In the genomic region with DNA sequence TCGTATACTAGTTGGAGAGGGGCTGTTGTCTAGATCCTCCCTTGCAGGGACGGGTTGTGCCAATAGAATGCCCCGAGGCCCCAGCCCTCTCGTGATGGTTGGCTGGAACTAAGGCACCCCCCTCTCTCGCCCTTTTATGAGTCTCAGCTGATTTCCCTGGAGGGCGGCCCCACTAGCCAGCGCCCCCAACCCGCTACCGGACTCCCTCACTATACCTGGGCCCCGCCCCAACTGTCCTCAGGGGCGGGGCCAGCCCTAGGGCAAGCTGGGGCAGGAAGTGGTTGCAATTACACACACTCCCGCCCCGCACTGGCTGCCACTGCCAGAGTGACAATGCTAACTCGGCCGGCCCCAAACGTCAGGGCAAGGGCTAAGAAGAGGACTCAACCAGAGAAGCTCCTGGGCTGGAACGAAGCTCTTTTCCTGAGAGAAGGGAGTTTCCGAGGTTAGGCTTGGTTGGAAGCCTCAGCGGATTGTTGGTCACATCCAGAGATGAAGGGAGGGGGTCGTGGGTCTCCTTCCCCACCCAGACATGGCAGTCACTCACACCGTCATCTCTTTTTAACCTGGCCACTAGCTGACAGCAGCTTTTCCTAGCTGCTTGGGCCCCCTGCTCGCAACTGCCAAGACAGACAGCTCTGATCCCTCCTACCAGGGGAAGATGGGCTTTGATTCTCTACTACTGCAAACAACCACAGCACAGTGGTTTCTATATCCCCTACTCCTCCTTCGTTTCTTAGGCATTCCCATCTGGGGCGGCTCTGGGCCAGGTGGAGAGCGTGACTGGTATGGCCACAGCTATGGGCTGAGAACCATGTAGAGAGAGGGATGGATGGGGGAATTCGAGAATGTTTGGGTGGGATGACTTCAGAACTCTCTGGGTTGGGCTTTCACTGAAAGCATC, we compare ENCODE assay signal across 8 cellular contexts. TPM values are rescaled to one million over a fixed set of nuclear protein-coding genes. Genes with fewer than 3 reads are reported as not detected.
A peak's percentile ranks its signal among the peaks of the same experiment; 100 is the strongest.
DNase-seq lines count a peak whose midpoint lies in the region; TF ChIP-seq lines count a peak whose summit lies in the region.

No MANE protein-coding gene starts in this region.

- TF ChIP-seq CTCF in HEK293 (tag by site-specific recombination; IDR thresholded peaks at IDR 0.05) (no peak), Loucy (conservative IDR thresholded peaks at IDR 0.05; ENCODE audit: low read length) (no peak), breast epithelium (IDR thresholded peaks at IDR 0.05) (no peak), mesothelial cell of epicardium (IDR thresholded peaks at IDR 0.05; ENCODE audit: unreplicated experiment) (no peak)

- no peak for TF ChIP-seq POLR2A in breast epithelium (IDR thresholded peaks at IDR 0.05)

- H3K79me2 ChIP-seq in Loucy (ENCODE audit: insufficient read depth, low read length), result peaks cover 13% of the 10 kb centered on the region; the same call in 1 of the 2 replicates

- peaks cover 5% of the 10 kb centered on the region for H3K9me3 Mint-ChIP-seq in mesothelial cell of epicardium

- DNase-seq in NCI-H2081 (lab: John Stamatoyannopoulos, UW) (peak; percentile 23 to 39), NCI-H2081 treated with DMSO at 0.1 percent for 48 hours (lab: John Stamatoyannopoulos, UW) (no peak), T-helper 2 cell (peak in 4 of 5 experiments; percentile 46 to 85 (median 52)), breast epithelium (ENCODE audit: low spot score in 2 of 2) (peak; percentile 67 to 70), mesothelial cell of epicardium (ENCODE audit: low spot score in 2 of 2, unreplicated experiment in 2 of 2) (no peak)

- 0 out of 2 replicates have a peak overlapping the region, but pooled peaks have one; percentile 5 for H2AFZ ChIP-seq in Loucy (ENCODE audit: low read length)

- H4K20me1 ChIP-seq in Loucy (ENCODE audit: insufficient read depth, low read length, poor library complexity, severe bottlenecking), result no peaks in the 10 kb centered on the region

- no peaks in the 10 kb centered on the region for H3K27me3 Mint-ChIP-seq in mesothelial cell of epicardium (ENCODE audit: low read depth)

- H3K27me3 ChIP-seq in Loucy (ENCODE audit: insufficient read depth, low read length, poor library complexity, severe bottlenecking) (no peaks in the 10 kb centered on the region), breast epithelium (peaks cover 0 to 4% of the 10 kb centered on the region in 2 donors), thymus (ENCODE audit: control insufficient read depth, insufficient read depth) (no peaks in the 10 kb centered on the region)

- H3K4me3 ChIP-seq in HEK293 (ENCODE audit: low read depth, low read length) (peak overlapping the region; percentile 6; the same call in 1 of the 2 replicates), Loucy (ENCODE audit: low read length, poor library complexity, severe bottlenecking) (peak overlapping the region; percentile 75), breast epithelium (peak overlapping the region in 2 of 3 donors; percentile 37 to 44), thymus (ENCODE audit: low read length) (peak overlapping the region; percentile 43)

- H3K36me3 Mint-ChIP-seq in mesothelial cell of epicardium, result no peaks in the 10 kb centered on the region

- H3K4me3 Mint-ChIP-seq in mesothelial cell of epicardium, result peak overlapping the region; percentile 48

- H3K4me1 ChIP-seq in HEK293 (ENCODE audit: control insufficient read depth, insufficient read depth, low read length), result peaks cover 3% of the 10 kb centered on the region; the same call in 1 of the 2 replicates
- H3K4me1 ChIP-seq in Loucy (ENCODE audit: insufficient read depth, low read length, poor library complexity, severe bottlenecking), result peaks cover 37% of the 10 kb centered on the region
- H3K4me1 ChIP-seq in breast epithelium, result no peaks in the 10 kb centered on the region
- no peaks in the 10 kb centered on the region for H3K4me1 ChIP-seq in thymus (ENCODE audit: control insufficient read depth, insufficient read depth, low read length)

- WGBS in thymus, result 5% methylated on average over 26 of the region's 26 CpGs

- H3K9me3 ChIP-seq in HEK293 (ENCODE audit: control insufficient read depth, insufficient read depth, low read depth, low read length) (no peaks in the 10 kb centered on the region), Loucy (ENCODE audit: insufficient read depth, low read depth, low read length) (no peaks in the 10 kb centered on the region), breast epithelium (no peaks in the 10 kb centered on the region), thymus (ENCODE audit: control insufficient read depth) (no peaks in the 10 kb centered on the region)

- peak overlapping the region; percentile 95 for H3K4me2 ChIP-seq in Loucy (ENCODE audit: low read depth, low read length, poor library complexity, severe bottlenecking)

- H3K27ac ChIP-seq in HEK293 (ENCODE audit: extremely low read depth, low read depth, low read length) (peak overlapping the region; percentile 32; the same call in 1 of the 2 replicates), breast epithelium (peak overlapping the region; percentile 15 to 61), thymus (ENCODE audit: low read depth) (peak overlapping the region; percentile 82)

- H3K4me1 Mint-ChIP-seq in mesothelial cell of epicardium, result peaks cover 12% of the 10 kb centered on the region

- CTCF ChIA-PET in HEK293 (lab: Yijun Ruan, JAX), result interaction anchor here (0.6 to 2.8 kb wide), 2 partner anchors 31 to 66 kb away, joined by 4 to 9 read pairs; no protein-coding TSS in a partner anchor

- H3K27ac Mint-ChIP-seq in mesothelial cell of epicardium, result no peak overlapping the region

- H3F3A ChIP-seq in Loucy (ENCODE audit: low read depth), result no peaks in the 10 kb centered on the region

- POLR2A ChIA-PET in HEK293 (lab: Yijun Ruan, JAX), result interaction anchor here (0.6 to 2.4 kb wide), 7 partner anchors 10 to 204 kb away, joined by 3 to 16 read pairs (median 4); partner anchors contain the start of genes AIFM1 and BCORL1

- peak overlapping the region; percentile 96 for H3K9ac ChIP-seq in Loucy (ENCODE audit: low read depth, low read length, poor library complexity, severe bottlenecking)

- intact Hi-C loops in breast epithelium (cut with DNase I; ENCODE audit: low total_unique reads), result no loop called here

- no peaks in the 10 kb centered on the region for H3K36me3 ChIP-seq in HEK293 (ENCODE audit: control insufficient read depth in 2 of 2, insufficient read depth in 1 of 2, low read length in 2 of 2)
- H3K36me3 ChIP-seq in Loucy (ENCODE audit: insufficient read depth, low read length), result no peaks in the 10 kb centered on the region
- no peaks in the 10 kb centered on the region for H3K36me3 ChIP-seq in breast epithelium
- H3K36me3 ChIP-seq in thymus (ENCODE audit: control insufficient read depth, insufficient read depth), result no peaks in the 10 kb centered on the region

- H3K9me2 ChIP-seq in Loucy (replicated peaks; ENCODE audit: low read depth, low read length), result no peaks in the 10 kb centered on the region

TF ChIP-seq in HEK293, 187 proteins besides CTCF, POLR2A, EP300 and RAD21 (continues in another document):
- TF ChIP-seq YY1 (tag by site-specific recombination; IDR thresholded peaks at IDR 0.05), result no peak
- TF ChIP-seq BCL11A (tag by site-specific recombination; IDR thresholded peaks at IDR 0.05; ENCODE audit: low read depth), result 0 out of 2 replicates have a peak, but pooled peaks have one; percentile 13
- TF ChIP-seq GLI4 (tag by site-specific recombination; IDR thresholded peaks at IDR 0.05), result no peak
- no peak for TF ChIP-seq HIC1 (tag by site-specific recombination; IDR thresholded peaks at IDR 0.05)
- 0 out of 2 replicates have a peak, but pooled peaks have one; percentile 27 for TF ChIP-seq SP7 (tag by site-specific recombination; IDR thresholded peaks at IDR 0.05)
- TF ChIP-seq ZNF521 (tag by site-specific recombination; IDR thresholded peaks at IDR 0.05), result no peak
- TF ChIP-seq, protein P1, sequence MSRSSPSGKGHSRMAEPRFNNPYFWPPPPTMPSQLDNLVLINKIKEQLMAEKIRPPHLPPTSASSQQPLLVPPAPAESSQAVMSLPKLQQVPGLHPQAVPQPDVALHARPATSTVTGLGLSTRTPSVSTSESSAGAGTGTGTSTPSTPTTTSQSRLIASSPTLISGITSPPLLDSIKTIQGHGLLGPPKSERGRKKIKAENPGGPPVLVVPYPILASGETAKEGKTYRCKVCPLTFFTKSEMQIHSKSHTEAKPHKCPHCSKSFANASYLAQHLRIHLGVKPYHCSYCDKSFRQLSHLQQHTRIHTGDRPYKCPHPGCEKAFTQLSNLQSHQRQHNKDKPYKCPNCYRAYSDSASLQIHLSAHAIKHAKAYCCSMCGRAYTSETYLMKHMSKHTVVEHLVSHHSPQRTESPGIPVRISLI (tag by site-specific recombination; IDR thresholded peaks at IDR 0.05), result no peak
- TF ChIP-seq ZNF585B (tag by site-specific recombination; IDR thresholded peaks at IDR 0.05), result no peak
- peak; percentile 94 for TF ChIP-seq ZNF341 (tag by site-specific recombination; IDR thresholded peaks at IDR 0.05; ENCODE audit: low read depth)

RNA-seq across cellular contexts. Expression of gene BCORL1, which starts 21.0 kb away (rescaled TPM):
- 1 to 10 TPM; 4.5 to 5.0 (median 4.9) TPM for total RNA-seq in breast epithelium
- total RNA-seq in mesothelial cell of epicardium, result 27.7 to 28.9 TPM (median 28.0 TPM) in 3 replicates
- 2.0 TPM for polyA plus RNA-seq in thymus

RNA-seq across cellular contexts. Expression of gene UTP14A, which starts 55.5 kb away (rescaled TPM):
- total RNA-seq in breast epithelium (10 to 100 TPM; 17.3 to 22.6 (median 20.8) TPM), mesothelial cell of epicardium (19.2 to 20.4 TPM (median 19.2 TPM) in 3 replicates)
- polyA plus RNA-seq in thymus, result 14.5 TPM

Comparison
In these comparisons a context has a peak if more than half of its experiments do, and no peak if none do; other contexts are left out.
1. DNase-seq: peak in NCI-H2081 (2 of 2), T-helper 2 cell (4 of 5) and breast epithelium (2 of 2); none in NCI-H2081 treated with DMSO at 0.1 percent for 48 hours (single experiment) and mesothelial cell of epicardium (0 of 2).
2. H3K27ac ChIP-seq: peak in every context shown above with its lines; median percentile 82 in thymus; 38 in breast epithelium; 32 in HEK293.
3. H3K4me3 ChIP-seq: peak in every context shown above with its lines; median percentile 75 in Loucy; 43 in thymus; 40 in breast epithelium; 6 in HEK293.